In the genomic region with DNA sequence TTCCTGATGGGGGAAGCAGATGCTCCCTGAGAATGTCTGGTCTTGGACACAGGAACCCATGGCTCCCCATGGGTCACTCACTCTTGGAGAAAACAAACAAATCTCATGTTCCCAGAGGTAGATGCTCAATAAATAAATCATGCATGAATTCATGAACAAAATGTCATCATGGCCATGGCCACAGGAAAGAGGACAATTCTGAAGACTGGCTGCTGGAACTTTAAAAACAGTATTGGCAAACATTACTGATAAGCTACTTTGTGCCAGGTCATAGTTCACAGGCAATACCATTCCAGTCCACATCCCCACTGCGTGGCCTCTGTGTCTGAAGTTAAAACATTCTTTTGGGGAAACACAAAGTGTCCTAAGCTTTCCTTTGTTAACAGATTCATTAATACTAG, we compare ENCODE assay signal across 1 cellular context.
TF ChIP-seq lines count a peak whose summit lies in the region.

No MANE protein-coding gene starts in this region.

TF ChIP-seq in HepG2, 621 proteins besides CTCF, POLR2A, EP300 and RAD21 (continued from another document and continues in another):
- TF ChIP-seq, protein P1, sequence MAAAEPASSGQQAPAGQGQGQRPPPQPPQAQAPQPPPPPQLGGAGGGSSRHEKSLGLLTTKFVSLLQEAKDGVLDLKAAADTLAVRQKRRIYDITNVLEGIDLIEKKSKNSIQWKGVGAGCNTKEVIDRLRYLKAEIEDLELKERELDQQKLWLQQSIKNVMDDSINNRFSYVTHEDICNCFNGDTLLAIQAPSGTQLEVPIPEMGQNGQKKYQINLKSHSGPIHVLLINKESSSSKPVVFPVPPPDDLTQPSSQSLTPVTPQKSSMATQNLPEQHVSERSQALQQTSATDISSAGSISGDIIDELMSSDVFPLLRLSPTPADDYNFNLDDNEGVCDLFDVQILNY (CRISPR knock-in tag; conservative IDR thresholded peaks at IDR 0.05): no peak
- TF ChIP-seq ZBTB3 (CRISPR knock-in tag; IDR thresholded peaks at IDR 0.05; ENCODE audit: borderline replicate concordance, low read depth) (no peak), BRD4 (CRISPR knock-in tag; IDR thresholded peaks at IDR 0.05) (no peak), ZNF672 (CRISPR knock-in tag; IDR thresholded peaks at IDR 0.05) (no peak), PLRG1 (conservative IDR thresholded peaks at IDR 0.05) (no peak), SATB2 (CRISPR knock-in tag; IDR thresholded peaks at IDR 0.05) (no peak), ZKSCAN1 (IDR thresholded peaks at IDR 0.05; ENCODE audit: low read length) (no peak), ARNTL (CRISPR knock-in tag; IDR thresholded peaks at IDR 0.05) (no peak), MED1 (CRISPR knock-in tag; IDR thresholded peaks at IDR 0.05) (peak; percentile 84), ZNF7 (CRISPR knock-in tag; IDR thresholded peaks at IDR 0.05) (no peak), ZNF557 (CRISPR knock-in tag; IDR thresholded peaks at IDR 0.05) (no peak), RFX3 (CRISPR knock-in tag; IDR thresholded peaks at IDR 0.05) (no peak), ARID2 (CRISPR knock-in tag; IDR thresholded peaks at IDR 0.05; ENCODE audit: borderline replicate concordance) (peak; percentile 61; the same call in 1 of the 2 replicates), ZNF772 (CRISPR knock-in tag; IDR thresholded peaks at IDR 0.05) (no peak), WIZ (CRISPR knock-in tag; IDR thresholded peaks at IDR 0.05) (no peak), KLF6 (CRISPR knock-in tag; IDR thresholded peaks at IDR 0.05) (0 out of 2 replicates have a peak, but pooled peaks have one; percentile 19), NFIC (IDR thresholded peaks at IDR 0.05; ENCODE audit: low read length) (no peak), JUN (CRISPR knock-in tag; IDR thresholded peaks at IDR 0.05) (no peak), CREM (IDR thresholded peaks at IDR 0.05) (peak; percentile 56; the same call in 1 of the 2 replicates), CREM (CRISPR knock-in tag; IDR thresholded peaks at IDR 0.05) (no peak), ZFP62 (CRISPR knock-in tag; IDR thresholded peaks at IDR 0.05) (no peak), ZNF329 (CRISPR knock-in tag; IDR thresholded peaks at IDR 0.05; ENCODE audit: low read depth) (no peak), ZFP90 (CRISPR knock-in tag; IDR thresholded peaks at IDR 0.05; ENCODE audit: borderline replicate concordance) (no peak), MAFF (IDR thresholded peaks at IDR 0.05; ENCODE audit: low read depth, low read length) (no peak), ZNF644 (CRISPR knock-in tag; IDR thresholded peaks at IDR 0.05; ENCODE audit: low read depth) (peak; percentile 91; the same call in 1 of the 2 replicates), SP140L (CRISPR knock-in tag; IDR thresholded peaks at IDR 0.05; ENCODE audit: borderline replicate concordance) (no peak), ZNF543 (CRISPR knock-in tag; IDR thresholded peaks at IDR 0.05) (0 out of 2 replicates have a peak, but pooled peaks have one; percentile 5), ZNF235 (CRISPR knock-in tag; IDR thresholded peaks at IDR 0.05; ENCODE audit: borderline replicate concordance) (no peak), ZNF768 (CRISPR knock-in tag; IDR thresholded peaks at IDR 0.05) (no peak), PHF20 (CRISPR knock-in tag; IDR thresholded peaks at IDR 0.05) (no peak), MAX (IDR thresholded peaks at IDR 0.05) (0 out of 2 replicates have a peak, but pooled peaks have one; percentile 10)
- TF ChIP-seq, protein P2, sequence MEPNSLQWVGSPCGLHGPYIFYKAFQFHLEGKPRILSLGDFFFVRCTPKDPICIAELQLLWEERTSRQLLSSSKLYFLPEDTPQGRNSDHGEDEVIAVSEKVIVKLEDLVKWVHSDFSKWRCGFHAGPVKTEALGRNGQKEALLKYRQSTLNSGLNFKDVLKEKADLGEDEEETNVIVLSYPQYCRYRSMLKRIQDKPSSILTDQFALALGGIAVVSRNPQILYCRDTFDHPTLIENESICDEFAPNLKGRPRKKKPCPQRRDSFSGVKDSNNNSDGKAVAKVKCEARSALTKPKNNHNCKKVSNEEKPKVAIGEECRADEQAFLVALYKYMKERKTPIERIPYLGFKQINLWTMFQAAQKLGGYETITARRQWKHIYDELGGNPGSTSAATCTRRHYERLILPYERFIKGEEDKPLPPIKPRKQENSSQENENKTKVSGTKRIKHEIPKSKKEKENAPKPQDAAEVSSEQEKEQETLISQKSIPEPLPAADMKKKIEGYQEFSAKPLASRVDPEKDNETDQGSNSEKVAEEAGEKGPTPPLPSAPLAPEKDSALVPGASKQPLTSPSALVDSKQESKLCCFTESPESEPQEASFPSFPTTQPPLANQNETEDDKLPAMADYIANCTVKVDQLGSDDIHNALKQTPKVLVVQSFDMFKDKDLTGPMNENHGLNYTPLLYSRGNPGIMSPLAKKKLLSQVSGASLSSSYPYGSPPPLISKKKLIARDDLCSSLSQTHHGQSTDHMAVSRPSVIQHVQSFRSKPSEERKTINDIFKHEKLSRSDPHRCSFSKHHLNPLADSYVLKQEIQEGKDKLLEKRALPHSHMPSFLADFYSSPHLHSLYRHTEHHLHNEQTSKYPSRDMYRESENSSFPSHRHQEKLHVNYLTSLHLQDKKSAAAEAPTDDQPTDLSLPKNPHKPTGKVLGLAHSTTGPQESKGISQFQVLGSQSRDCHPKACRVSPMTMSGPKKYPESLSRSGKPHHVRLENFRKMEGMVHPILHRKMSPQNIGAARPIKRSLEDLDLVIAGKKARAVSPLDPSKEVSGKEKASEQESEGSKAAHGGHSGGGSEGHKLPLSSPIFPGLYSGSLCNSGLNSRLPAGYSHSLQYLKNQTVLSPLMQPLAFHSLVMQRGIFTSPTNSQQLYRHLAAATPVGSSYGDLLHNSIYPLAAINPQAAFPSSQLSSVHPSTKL (CRISPR knock-in tag; IDR thresholded peaks at IDR 0.05): peak; percentile 95
- TF ChIP-seq, protein P3, sequence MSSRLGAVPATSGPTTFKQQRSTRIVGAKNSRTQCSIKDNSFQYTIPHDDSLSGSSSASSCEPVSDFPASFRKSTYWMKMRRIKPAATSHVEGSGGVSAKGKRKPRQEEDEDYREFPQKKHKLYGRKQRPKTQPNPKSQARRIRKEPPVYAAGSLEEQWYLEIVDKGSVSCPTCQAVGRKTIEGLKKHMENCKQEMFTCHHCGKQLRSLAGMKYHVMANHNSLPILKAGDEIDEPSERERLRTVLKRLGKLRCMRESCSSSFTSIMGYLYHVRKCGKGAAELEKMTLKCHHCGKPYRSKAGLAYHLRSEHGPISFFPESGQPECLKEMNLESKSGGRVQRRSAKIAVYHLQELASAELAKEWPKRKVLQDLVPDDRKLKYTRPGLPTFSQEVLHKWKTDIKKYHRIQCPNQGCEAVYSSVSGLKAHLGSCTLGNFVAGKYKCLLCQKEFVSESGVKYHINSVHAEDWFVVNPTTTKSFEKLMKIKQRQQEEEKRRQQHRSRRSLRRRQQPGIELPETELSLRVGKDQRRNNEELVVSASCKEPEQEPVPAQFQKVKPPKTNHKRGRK (CRISPR knock-in tag; IDR thresholded peaks at IDR 0.05): no peak
- TF ChIP-seq, protein P4, sequence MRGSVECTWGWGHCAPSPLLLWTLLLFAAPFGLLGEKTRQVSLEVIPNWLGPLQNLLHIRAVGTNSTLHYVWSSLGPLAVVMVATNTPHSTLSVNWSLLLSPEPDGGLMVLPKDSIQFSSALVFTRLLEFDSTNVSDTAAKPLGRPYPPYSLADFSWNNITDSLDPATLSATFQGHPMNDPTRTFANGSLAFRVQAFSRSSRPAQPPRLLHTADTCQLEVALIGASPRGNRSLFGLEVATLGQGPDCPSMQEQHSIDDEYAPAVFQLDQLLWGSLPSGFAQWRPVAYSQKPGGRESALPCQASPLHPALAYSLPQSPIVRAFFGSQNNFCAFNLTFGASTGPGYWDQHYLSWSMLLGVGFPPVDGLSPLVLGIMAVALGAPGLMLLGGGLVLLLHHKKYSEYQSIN (CRISPR knock-in tag; IDR thresholded peaks at IDR 0.05; ENCODE audit: borderline replicate concordance): no peak
- TF ChIP-seq, protein P5, sequence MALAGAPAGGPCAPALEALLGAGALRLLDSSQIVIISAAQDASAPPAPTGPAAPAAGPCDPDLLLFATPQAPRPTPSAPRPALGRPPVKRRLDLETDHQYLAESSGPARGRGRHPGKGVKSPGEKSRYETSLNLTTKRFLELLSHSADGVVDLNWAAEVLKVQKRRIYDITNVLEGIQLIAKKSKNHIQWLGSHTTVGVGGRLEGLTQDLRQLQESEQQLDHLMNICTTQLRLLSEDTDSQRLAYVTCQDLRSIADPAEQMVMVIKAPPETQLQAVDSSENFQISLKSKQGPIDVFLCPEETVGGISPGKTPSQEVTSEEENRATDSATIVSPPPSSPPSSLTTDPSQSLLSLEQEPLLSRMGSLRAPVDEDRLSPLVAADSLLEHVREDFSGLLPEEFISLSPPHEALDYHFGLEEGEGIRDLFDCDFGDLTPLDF (CRISPR knock-in tag; IDR thresholded peaks at IDR 0.05): no peak
- TF ChIP-seq, protein P6, sequence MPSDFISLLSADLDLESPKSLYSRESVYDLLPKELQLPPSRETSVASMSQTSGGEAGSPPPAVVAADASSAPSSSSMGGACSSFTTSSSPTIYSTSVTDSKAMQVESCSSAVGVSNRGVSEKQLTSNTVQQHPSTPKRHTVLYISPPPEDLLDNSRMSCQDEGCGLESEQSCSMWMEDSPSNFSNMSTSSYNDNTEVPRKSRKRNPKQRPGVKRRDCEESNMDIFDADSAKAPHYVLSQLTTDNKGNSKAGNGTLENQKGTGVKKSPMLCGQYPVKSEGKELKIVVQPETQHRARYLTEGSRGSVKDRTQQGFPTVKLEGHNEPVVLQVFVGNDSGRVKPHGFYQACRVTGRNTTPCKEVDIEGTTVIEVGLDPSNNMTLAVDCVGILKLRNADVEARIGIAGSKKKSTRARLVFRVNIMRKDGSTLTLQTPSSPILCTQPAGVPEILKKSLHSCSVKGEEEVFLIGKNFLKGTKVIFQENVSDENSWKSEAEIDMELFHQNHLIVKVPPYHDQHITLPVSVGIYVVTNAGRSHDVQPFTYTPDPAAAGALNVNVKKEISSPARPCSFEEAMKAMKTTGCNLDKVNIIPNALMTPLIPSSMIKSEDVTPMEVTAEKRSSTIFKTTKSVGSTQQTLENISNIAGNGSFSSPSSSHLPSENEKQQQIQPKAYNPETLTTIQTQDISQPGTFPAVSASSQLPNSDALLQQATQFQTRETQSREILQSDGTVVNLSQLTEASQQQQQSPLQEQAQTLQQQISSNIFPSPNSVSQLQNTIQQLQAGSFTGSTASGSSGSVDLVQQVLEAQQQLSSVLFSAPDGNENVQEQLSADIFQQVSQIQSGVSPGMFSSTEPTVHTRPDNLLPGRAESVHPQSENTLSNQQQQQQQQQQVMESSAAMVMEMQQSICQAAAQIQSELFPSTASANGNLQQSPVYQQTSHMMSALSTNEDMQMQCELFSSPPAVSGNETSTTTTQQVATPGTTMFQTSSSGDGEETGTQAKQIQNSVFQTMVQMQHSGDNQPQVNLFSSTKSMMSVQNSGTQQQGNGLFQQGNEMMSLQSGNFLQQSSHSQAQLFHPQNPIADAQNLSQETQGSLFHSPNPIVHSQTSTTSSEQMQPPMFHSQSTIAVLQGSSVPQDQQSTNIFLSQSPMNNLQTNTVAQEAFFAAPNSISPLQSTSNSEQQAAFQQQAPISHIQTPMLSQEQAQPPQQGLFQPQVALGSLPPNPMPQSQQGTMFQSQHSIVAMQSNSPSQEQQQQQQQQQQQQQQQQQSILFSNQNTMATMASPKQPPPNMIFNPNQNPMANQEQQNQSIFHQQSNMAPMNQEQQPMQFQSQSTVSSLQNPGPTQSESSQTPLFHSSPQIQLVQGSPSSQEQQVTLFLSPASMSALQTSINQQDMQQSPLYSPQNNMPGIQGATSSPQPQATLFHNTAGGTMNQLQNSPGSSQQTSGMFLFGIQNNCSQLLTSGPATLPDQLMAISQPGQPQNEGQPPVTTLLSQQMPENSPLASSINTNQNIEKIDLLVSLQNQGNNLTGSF (CRISPR knock-in tag; IDR thresholded peaks at IDR 0.05): no peak
